ENCODE assay signal across 18 cellular contexts in genomic region chr7:53315986-53316385, GRCh38.
A peak's percentile ranks its signal among the peaks of the same experiment; 100 is the strongest.
DNase-seq lines count a peak whose midpoint lies in the region; ATAC-seq and TF ChIP-seq lines count a peak whose summit lies in the region.
"Had no signal": no experiment of that assay in that cellular context is flagged by ENCODE, and none has a peak within 500 bp of the region (broad histone marks: within the 10 kb centered on the region; RNA-seq: fewer than 3 reads in every experiment).

No MANE protein-coding gene starts in this region.

- H3K9me3 ChIP-seq in testis, result no peaks in the 10 kb centered on the region
- no peaks in the 10 kb centered on the region for H3K9me3 ChIP-seq in gastrocnemius medialis
- H3K9me3 ChIP-seq: SJCRH30 had no signal

- H3K4me3 ChIP-seq in astrocyte of the spinal cord (ENCODE audit: low read depth, low read length), result no peak overlapping the region
- H3K4me3 ChIP-seq in testis, result no peak overlapping the region
- no peak overlapping the region for H3K4me3 ChIP-seq in gastrocnemius medialis
- H3K4me3 ChIP-seq: SJCRH30, stomach had no signal

- H3K27me3 ChIP-seq in testis (no peaks in the 10 kb centered on the region), gastrocnemius medialis (no peaks in the 10 kb centered on the region)
- H3K27me3 ChIP-seq: SJCRH30, stomach had no signal

- no peak for ATAC-seq in gastrocnemius medialis
- ATAC-seq in GM18861 (IDR thresholded peaks at IDR 0.05; ENCODE audit: unreplicated experiment), result no peak
- ATAC-seq: left colon had no signal

- intact Hi-C loops in testis (cut with DNase I; ENCODE audit: low total_unique reads), result no loop called here
- intact Hi-C loops in gastrocnemius medialis (cut with DNase I; ENCODE audit: low total_unique reads), result no loop called here

- no peak overlapping the region for H3K27ac ChIP-seq in testis
- no peak overlapping the region for H3K27ac ChIP-seq in gastrocnemius medialis
- no peak overlapping the region for H3K27ac ChIP-seq in RWPE1
- H3K27ac ChIP-seq: SJCRH30, stomach had no signal

- POLR2A ChIA-PET in RWPE1 (lab: Yijun Ruan, JAX; ENCODE audit: low non-redundant PET), result no interaction called here

- TF ChIP-seq CTCF in astrocyte of the spinal cord (IDR thresholded peaks at IDR 0.05; ENCODE audit: low read depth, low read length) (no peak), testis (IDR thresholded peaks at IDR 0.05) (no peak), gastrocnemius medialis (IDR thresholded peaks at IDR 0.05 in 4 of 5, conservative IDR thresholded peaks at IDR 0.05 in 1 of 5) (no peak), RWPE1 (conservative IDR thresholded peaks at IDR 0.05; ENCODE audit: low read depth) (no peak)

- in situ Hi-C loops in astrocyte of the spinal cord (cut with HindIII; ENCODE audit: low sequenced_read_pairs), result no loop called here
- in situ Hi-C loops in gastrocnemius medialis (cut with MboI; ENCODE audit: low sequenced_read_pairs in 4 of 4), result no loop called here

- CTCF ChIA-PET in RWPE1 (lab: Yijun Ruan, JAX), result interaction anchor here (0.6 kb wide), 1 partner anchor 776 kb away, joined by 3 read pairs; no protein-coding TSS in a partner anchor

- TF ChIP-seq POLR2A in testis (IDR thresholded peaks at IDR 0.05), result no peak
- no peak for TF ChIP-seq POLR2A in gastrocnemius medialis (IDR thresholded peaks at IDR 0.05)

- no peaks in the 10 kb centered on the region for H3K36me3 ChIP-seq in testis (ENCODE audit: low read depth, missing control alignments)
- H3K36me3 ChIP-seq in gastrocnemius medialis, result no peaks in the 10 kb centered on the region
- H3K36me3 ChIP-seq: SJCRH30, stomach had no signal

- DNase-seq in SIG-M5 treated with dmso at 0.1 percent for 504 hours (lab: John Stamatoyannopoulos, UW; ENCODE audit: unreplicated experiment) (peak; percentile 10), SIG-M5 (lab: John Stamatoyannopoulos, UW) (no peak), astrocyte of the spinal cord (ENCODE audit: low read depth, low spot score) (peak; percentile 5), islet precursor cell (peak; percentile 93), testis (peak; percentile 67), gastrocnemius medialis (no peak), RWPE1 (ENCODE audit: low spot score) (no peak)
- DNase-seq: 8988T; activated gamma-delta T cell; CD8-positive, alpha-beta memory T cell; H9; left colon; NCI-H1694 treated with DMSO at 0.1 percent for 48 hours; NCI-H526; small intestine; stomach had no signal

- H3K4me1 ChIP-seq in testis (no peaks in the 10 kb centered on the region), gastrocnemius medialis (no peaks in the 10 kb centered on the region)
- H3K4me1 ChIP-seq: SJCRH30, stomach had no signal

- WGBS in testis, 2 donors, result 53 to 60% methylated on average over 6 of the region's 6 CpGs

Comparison
In these comparisons a context has a peak if more than half of its experiments do, and no peak if none do; other contexts are left out.
1. DNase-seq: peak in SIG-M5 treated with dmso at 0.1 percent for 504 hours (single experiment), astrocyte of the spinal cord (single experiment), islet precursor cell (single experiment) and testis (single experiment); none in SIG-M5 (single experiment), gastrocnemius medialis (0 of 2) and RWPE1 (single experiment).